Comparison of ENCODE assay signal across 1 cellular context in genomic region chr1:175067707-175068106, GRCh38.
TF ChIP-seq lines count a peak whose summit lies in the region.

TSS of gene TNN (plus strand) at chr1:175067833. CDS start at chr1:175077419, 9,586 bp downstream.

TF ChIP-seq in WTC11, 78 proteins besides CTCF, POLR2A, EP300 and RAD21 (continued from another document):
- TF ChIP-seq, protein P1, sequence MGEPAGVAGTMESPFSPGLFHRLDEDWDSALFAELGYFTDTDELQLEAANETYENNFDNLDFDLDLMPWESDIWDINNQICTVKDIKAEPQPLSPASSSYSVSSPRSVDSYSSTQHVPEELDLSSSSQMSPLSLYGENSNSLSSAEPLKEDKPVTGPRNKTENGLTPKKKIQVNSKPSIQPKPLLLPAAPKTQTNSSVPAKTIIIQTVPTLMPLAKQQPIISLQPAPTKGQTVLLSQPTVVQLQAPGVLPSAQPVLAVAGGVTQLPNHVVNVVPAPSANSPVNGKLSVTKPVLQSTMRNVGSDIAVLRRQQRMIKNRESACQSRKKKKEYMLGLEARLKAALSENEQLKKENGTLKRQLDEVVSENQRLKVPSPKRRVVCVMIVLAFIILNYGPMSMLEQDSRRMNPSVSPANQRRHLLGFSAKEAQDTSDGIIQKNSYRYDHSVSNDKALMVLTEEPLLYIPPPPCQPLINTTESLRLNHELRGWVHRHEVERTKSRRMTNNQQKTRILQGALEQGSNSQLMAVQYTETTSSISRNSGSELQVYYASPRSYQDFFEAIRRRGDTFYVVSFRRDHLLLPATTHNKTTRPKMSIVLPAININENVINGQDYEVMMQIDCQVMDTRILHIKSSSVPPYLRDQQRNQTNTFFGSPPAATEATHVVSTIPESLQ (CRISPR knock-in tag; IDR thresholded peaks at IDR 0.05): no peak
- TF ChIP-seq, protein P2, sequence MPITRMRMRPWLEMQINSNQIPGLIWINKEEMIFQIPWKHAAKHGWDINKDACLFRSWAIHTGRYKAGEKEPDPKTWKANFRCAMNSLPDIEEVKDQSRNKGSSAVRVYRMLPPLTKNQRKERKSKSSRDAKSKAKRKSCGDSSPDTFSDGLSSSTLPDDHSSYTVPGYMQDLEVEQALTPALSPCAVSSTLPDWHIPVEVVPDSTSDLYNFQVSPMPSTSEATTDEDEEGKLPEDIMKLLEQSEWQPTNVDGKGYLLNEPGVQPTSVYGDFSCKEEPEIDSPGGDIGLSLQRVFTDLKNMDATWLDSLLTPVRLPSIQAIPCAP (CRISPR knock-in tag; IDR thresholded peaks at IDR 0.05): no peak
- TF ChIP-seq FOXP1 (CRISPR knock-in tag; IDR thresholded peaks at IDR 0.05; ENCODE audit: borderline replicate concordance): no peak
- no peak for TF ChIP-seq ELF4 (CRISPR knock-in tag; IDR thresholded peaks at IDR 0.05; ENCODE audit: low read depth)
- TF ChIP-seq, protein P3, sequence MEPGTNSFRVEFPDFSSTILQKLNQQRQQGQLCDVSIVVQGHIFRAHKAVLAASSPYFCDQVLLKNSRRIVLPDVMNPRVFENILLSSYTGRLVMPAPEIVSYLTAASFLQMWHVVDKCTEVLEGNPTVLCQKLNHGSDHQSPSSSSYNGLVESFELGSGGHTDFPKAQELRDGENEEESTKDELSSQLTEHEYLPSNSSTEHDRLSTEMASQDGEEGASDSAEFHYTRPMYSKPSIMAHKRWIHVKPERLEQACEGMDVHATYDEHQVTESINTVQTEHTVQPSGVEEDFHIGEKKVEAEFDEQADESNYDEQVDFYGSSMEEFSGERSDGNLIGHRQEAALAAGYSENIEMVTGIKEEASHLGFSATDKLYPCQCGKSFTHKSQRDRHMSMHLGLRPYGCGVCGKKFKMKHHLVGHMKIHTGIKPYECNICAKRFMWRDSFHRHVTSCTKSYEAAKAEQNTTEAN (CRISPR knock-in tag; IDR thresholded peaks at IDR 0.05): no peak
- TF ChIP-seq ATF1 (CRISPR knock-in tag; IDR thresholded peaks at IDR 0.05): no peak
- TF ChIP-seq HMGA2 (CRISPR knock-in tag; IDR thresholded peaks at IDR 0.05): no peak
- TF ChIP-seq MYBL2 (CRISPR knock-in tag; IDR thresholded peaks at IDR 0.05): no peak
- TF ChIP-seq NR1H2 (CRISPR knock-in tag; IDR thresholded peaks at IDR 0.05): no peak
- TF ChIP-seq, protein P4, sequence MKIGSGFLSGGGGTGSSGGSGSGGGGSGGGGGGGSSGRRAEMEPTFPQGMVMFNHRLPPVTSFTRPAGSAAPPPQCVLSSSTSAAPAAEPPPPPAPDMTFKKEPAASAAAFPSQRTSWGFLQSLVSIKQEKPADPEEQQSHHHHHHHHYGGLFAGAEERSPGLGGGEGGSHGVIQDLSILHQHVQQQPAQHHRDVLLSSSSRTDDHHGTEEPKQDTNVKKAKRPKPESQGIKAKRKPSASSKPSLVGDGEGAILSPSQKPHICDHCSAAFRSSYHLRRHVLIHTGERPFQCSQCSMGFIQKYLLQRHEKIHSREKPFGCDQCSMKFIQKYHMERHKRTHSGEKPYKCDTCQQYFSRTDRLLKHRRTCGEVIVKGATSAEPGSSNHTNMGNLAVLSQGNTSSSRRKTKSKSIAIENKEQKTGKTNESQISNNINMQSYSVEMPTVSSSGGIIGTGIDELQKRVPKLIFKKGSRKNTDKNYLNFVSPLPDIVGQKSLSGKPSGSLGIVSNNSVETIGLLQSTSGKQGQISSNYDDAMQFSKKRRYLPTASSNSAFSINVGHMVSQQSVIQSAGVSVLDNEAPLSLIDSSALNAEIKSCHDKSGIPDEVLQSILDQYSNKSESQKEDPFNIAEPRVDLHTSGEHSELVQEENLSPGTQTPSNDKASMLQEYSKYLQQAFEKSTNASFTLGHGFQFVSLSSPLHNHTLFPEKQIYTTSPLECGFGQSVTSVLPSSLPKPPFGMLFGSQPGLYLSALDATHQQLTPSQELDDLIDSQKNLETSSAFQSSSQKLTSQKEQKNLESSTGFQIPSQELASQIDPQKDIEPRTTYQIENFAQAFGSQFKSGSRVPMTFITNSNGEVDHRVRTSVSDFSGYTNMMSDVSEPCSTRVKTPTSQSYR (CRISPR knock-in tag; IDR thresholded peaks at IDR 0.05): no peak
TF ChIP-seq in WTC11: peak in this region for 0.
